19 cellular contexts compared by ENCODE assay signal in the genomic region with DNA sequence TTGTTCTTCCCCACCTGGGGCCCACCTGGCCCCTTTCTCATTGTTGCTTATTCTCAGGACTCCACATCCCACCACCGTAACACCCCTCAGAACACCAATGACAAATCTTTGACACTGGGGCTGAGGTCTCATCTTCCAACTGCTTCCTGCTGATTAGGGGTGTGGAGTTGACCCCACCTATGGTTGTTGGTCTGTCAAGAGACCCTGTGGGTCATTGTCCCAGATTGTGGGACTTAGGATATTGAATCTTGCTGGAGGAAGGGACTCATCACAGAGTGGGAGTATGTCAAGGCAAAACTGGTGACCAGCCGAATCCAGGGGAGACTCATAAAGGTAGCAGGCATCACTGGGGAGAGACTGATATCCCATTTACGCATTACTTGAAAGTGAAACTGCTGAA. TPM values are rescaled to one million over a fixed set of nuclear protein-coding genes. Genes with fewer than 3 reads are reported as not detected.
DNase-seq lines count a peak whose midpoint lies in the region; ATAC-seq and TF ChIP-seq lines count a peak whose summit lies in the region.
"Had no signal": no experiment of that assay in that cellular context is flagged by ENCODE, and none has a peak within 500 bp of the region (broad histone marks: within the 10 kb centered on the region; RNA-seq: fewer than 3 reads in every experiment).

No MANE protein-coding gene starts in this region.

- H3K9me3 Mint-ChIP-seq in activated CD4-positive, alpha-beta T cell treated with anti-CD3 and anti-CD28 coated beads, Interleukin-2, amount 10 ng/mL, durations not matched to agents 24 days and 14 days = no peaks in the 10 kb centered on the region
- no peaks in the 10 kb centered on the region for H3K9me3 Mint-ChIP-seq in activated naive CD8-positive, alpha-beta T cell treated with anti-CD3 and anti-CD28 coated beads, Interleukin-2, amount 50 U/mL, for 24 hours
- H3K9me3 Mint-ChIP-seq in neural crest cell = peaks cover 3% of the 10 kb centered on the region

- CTCF ChIA-PET in OCI-LY7 (lab: Charles Lee; ENCODE audit: unreplicated experiment) = no interaction called here

- in situ Hi-C loops in GM13976 (cut with MboI; ENCODE audit: low sequenced_read_pairs, unreplicated experiment) = no loop called here

- H3K36me3 ChIP-seq in OCI-LY7 (ENCODE audit: insufficient read depth, low read length) = peaks cover 15% of the 10 kb centered on the region; the same call in 1 of the 2 replicates
- H3K36me3 ChIP-seq in left lung = peaks cover 0 to under 1% of the 10 kb centered on the region in 2 donors

- H3K9me2 ChIP-seq in OCI-LY7 (ENCODE audit: insufficient read depth, low read length) = no peaks in the 10 kb centered on the region

- peak overlapping the region; percentile 4; the same call in 1 of the 2 replicates for H3K4me2 ChIP-seq in OCI-LY7 (ENCODE audit: low read length)

- no peak for DNase-seq in activated CD4-positive, alpha-beta T cell treated with anti-CD3 and anti-CD28 coated beads, Interleukin-2, amount 10 ng/mL, durations not matched to agents 24 days and 14 days
- DNase-seq in activated CD4-positive, alpha-beta T cell treated with anti-CD3 and anti-CD28 coated beads, Interleukin-2, amount 50 U/mL, for 48 hours = no peak
- DNase-seq in OCI-LY7 (ENCODE audit: low spot score) (no peak), neural crest cell (ENCODE audit: low read depth, low spot score) (no peak), GM13976 (ENCODE audit: low spot score) (no peak), left lung (no peak)
- DNase-seq in activated naive CD8-positive, alpha-beta T cell treated with anti-CD3 and anti-CD28 coated beads, Interleukin-2, amount 50 U/mL, for 24 hours = no peak
- DNase-seq in stimulated activated naive CD4-positive, alpha-beta T cell (lab: John Stamatoyannopoulos, UW) = no peak
- DNase-seq: activated CD4-positive, alpha-beta T cell treated with anti-CD3 and anti-CD28 coated beads for 48 hours; aorta; Karpas-422; NCI-H1105; NCI-H748 treated with DMSO at 0.1 percent for 48 hours; Peyer's patch; psoas muscle; small intestine; stimulated activated CD4-positive, alpha-beta T cell treated with anti-CD3 and anti-CD28 coated beads, Interleukin-4, amount 100 ng/mL, for 4 hours had no signal

- peaks cover 9% of the 10 kb centered on the region for H3K36me3 Mint-ChIP-seq in activated CD4-positive, alpha-beta T cell treated with anti-CD3 and anti-CD28 coated beads, Interleukin-2, amount 10 ng/mL, durations not matched to agents 24 days and 14 days (ENCODE audit: low read depth)
- peaks cover 10% of the 10 kb centered on the region for H3K36me3 Mint-ChIP-seq in activated naive CD8-positive, alpha-beta T cell treated with anti-CD3 and anti-CD28 coated beads, Interleukin-2, amount 50 U/mL, for 24 hours (ENCODE audit: low read depth)
- peaks cover 6% of the 10 kb centered on the region for H3K36me3 Mint-ChIP-seq in neural crest cell (ENCODE audit: low read depth)

- H3K27ac ChIP-seq in OCI-LY7 (ENCODE audit: low read depth, low read length, poor library complexity, severe bottlenecking) (no peak overlapping the region), left lung (no peak overlapping the region)
- H3K27ac ChIP-seq: Peyer's patch, psoas muscle had no signal

- no peaks in the 10 kb centered on the region for H3K27me3 ChIP-seq in left lung
- H3K27me3 ChIP-seq: Peyer's patch had no signal

- H2AFZ ChIP-seq in OCI-LY7 (ENCODE audit: low read length) = peak overlapping the region; percentile 50; the same call in 1 of the 2 replicates

- H4K20me1 ChIP-seq in OCI-LY7 (ENCODE audit: insufficient read depth, low read length) = peaks cover 3% of the 10 kb centered on the region; the same call in 1 of the 2 replicates

- no peak for ATAC-seq in activated naive CD8-positive, alpha-beta T cell treated with anti-CD3 and anti-CD28 coated beads, Interleukin-2, amount 50 U/mL, for 24 hours
- ATAC-seq in left lung = no peak
- ATAC-seq: psoas muscle had no signal

- H3K9me3 ChIP-seq in OCI-LY7 (ENCODE audit: low read length) = no peaks in the 10 kb centered on the region
- H3K9me3 ChIP-seq in left lung = no peaks in the 10 kb centered on the region
- H3K9me3 ChIP-seq: BLaER1 treated with 17β-estradiol and CSF1 and Interleukin-3, amounts not matched to agents 10 nM and 100 nM; Peyer's patch; psoas muscle had no signal

- no peaks in the 10 kb centered on the region for H3K27me3 Mint-ChIP-seq in activated CD4-positive, alpha-beta T cell treated with anti-CD3 and anti-CD28 coated beads, Interleukin-2, amount 10 ng/mL, durations not matched to agents 24 days and 14 days
- H3K27me3 Mint-ChIP-seq in activated naive CD8-positive, alpha-beta T cell treated with anti-CD3 and anti-CD28 coated beads, Interleukin-2, amount 50 U/mL, for 24 hours = no peaks in the 10 kb centered on the region
- H3K27me3 Mint-ChIP-seq in neural crest cell (ENCODE audit: low read depth) = no peaks in the 10 kb centered on the region

- H3K4me1 ChIP-seq in OCI-LY7 (ENCODE audit: insufficient read depth, low read length, poor library complexity, severe bottlenecking) (peaks cover 24% of the 10 kb centered on the region), left lung (peaks cover 0 to 10% of the 10 kb centered on the region in 2 donors)
- H3K4me1 ChIP-seq: Peyer's patch, psoas muscle had no signal

- no TSS peak for BruUV-seq in OCI-LY7 (replicated peaks; lab: Mats Ljungman, UMichigan)

- H3K4me3 ChIP-seq in OCI-LY7 (ENCODE audit: low read depth, low read length, poor library complexity, severe bottlenecking) (no peak overlapping the region), left lung (no peak overlapping the region)
- H3K4me3 ChIP-seq: lung, Peyer's patch, psoas muscle had no signal

- peaks cover 20% of the 10 kb centered on the region; the same call in 1 of the 2 replicates for H3K79me2 ChIP-seq in OCI-LY7 (ENCODE audit: insufficient read depth, low read depth, low read length)

- H3K4me3 Mint-ChIP-seq in activated CD4-positive, alpha-beta T cell treated with anti-CD3 and anti-CD28 coated beads, Interleukin-2, amount 10 ng/mL, durations not matched to agents 24 days and 14 days = peak overlapping the region; percentile 62
- H3K4me3 Mint-ChIP-seq in activated naive CD8-positive, alpha-beta T cell treated with anti-CD3 and anti-CD28 coated beads, Interleukin-2, amount 50 U/mL, for 24 hours = peak overlapping the region; percentile 48
- peak overlapping the region; percentile 59 for H3K4me3 Mint-ChIP-seq in neural crest cell

- H3K27ac Mint-ChIP-seq in activated CD4-positive, alpha-beta T cell treated with anti-CD3 and anti-CD28 coated beads, Interleukin-2, amount 10 ng/mL, durations not matched to agents 24 days and 14 days = peak overlapping the region; percentile 76
- H3K27ac Mint-ChIP-seq in activated naive CD8-positive, alpha-beta T cell treated with anti-CD3 and anti-CD28 coated beads, Interleukin-2, amount 50 U/mL, for 24 hours = no peak overlapping the region
- H3K27ac Mint-ChIP-seq in neural crest cell (ENCODE audit: unreplicated experiment) = no peak overlapping the region

- H3K4me1 Mint-ChIP-seq in activated CD4-positive, alpha-beta T cell treated with anti-CD3 and anti-CD28 coated beads, Interleukin-2, amount 10 ng/mL, durations not matched to agents 24 days and 14 days = peaks cover 31% of the 10 kb centered on the region
- H3K4me1 Mint-ChIP-seq in activated naive CD8-positive, alpha-beta T cell treated with anti-CD3 and anti-CD28 coated beads, Interleukin-2, amount 50 U/mL, for 24 hours = peaks cover 44% of the 10 kb centered on the region
- peaks cover 42% of the 10 kb centered on the region for H3K4me1 Mint-ChIP-seq in neural crest cell

- TF ChIP-seq CTCF in OCI-LY7 (conservative IDR thresholded peaks at IDR 0.05; ENCODE audit: low read length) = no peak
- no peak for TF ChIP-seq CTCF in neural crest cell (conservative IDR thresholded peaks at IDR 0.05)
- no peak for TF ChIP-seq CTCF in GM13976 (IDR thresholded peaks at IDR 0.05; ENCODE audit: borderline replicate concordance, control extremely low read depth, extremely low read depth, insufficient read depth, missing control alignments)
- TF ChIP-seq CTCF in left lung (IDR thresholded peaks at IDR 0.05) = no peak

- intact Hi-C loops in activated CD4-positive, alpha-beta T cell treated with anti-CD3 and anti-CD28 coated beads, Interleukin-2, amount 10 ng/mL, durations not matched to agents 24 days and 14 days (cut with micrococcal nuclease) = no loop called here
- intact Hi-C loops in OCI-LY7 (cut with micrococcal nuclease; ENCODE audit: unreplicated experiment) (no loop called here), left lung (cut with DNase I) (no loop called here)

- POLR2A ChIA-PET in OCI-LY7 (lab: Charles Lee) = no interaction called here

RNA-seq across cellular contexts. Expression of gene PABIR2, which starts 1.5 kb away (rescaled TPM):
- 42.6 and 43.4 TPM in 2 replicates for total RNA-seq in activated CD4-positive, alpha-beta T cell treated with anti-CD3 and anti-CD28 coated beads, Interleukin-2, amount 10 ng/mL, durations not matched to agents 24 days and 14 days
- 25.3 and 25.8 TPM in 2 replicates for total RNA-seq in OCI-LY7 (2014; rRNA removed; shearing (Covaris generic))
- total RNA-seq in OCI-LY7 (2022) (76.6 and 80.6 TPM in 2 replicates), neural crest cell (24.3 and 29.7 TPM in 2 replicates), left lung (10 to 100 TPM; 17.0 to 20.6 TPM)
